ENCODE assay signal across 19 cellular contexts in the genomic region with DNA sequence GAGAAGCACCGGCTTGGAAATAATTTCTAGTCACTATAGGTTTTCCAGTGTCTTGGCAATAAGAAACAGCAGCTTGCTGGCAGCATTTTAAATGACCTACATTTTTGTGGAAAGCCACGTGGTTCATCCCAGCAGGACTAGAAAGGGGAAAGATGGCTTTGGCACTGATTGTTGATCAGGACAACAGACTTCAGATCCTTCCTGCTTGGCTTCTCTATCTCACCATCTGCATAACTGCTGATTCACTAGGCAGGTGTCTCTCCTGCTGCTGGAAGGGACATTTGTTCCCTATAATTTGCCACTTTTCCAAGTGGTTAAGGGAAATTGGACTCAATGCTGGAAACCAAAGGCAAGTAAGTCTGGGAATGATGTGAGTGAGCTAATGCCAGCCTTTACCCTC.
A peak's percentile ranks its signal among the peaks of the same experiment; 100 is the strongest.
DNase-seq lines count a peak whose midpoint lies in the region; ATAC-seq, FAIRE-seq and TF ChIP-seq lines count a peak whose summit lies in the region.
"Had no signal": no experiment of that assay in that cellular context is flagged by ENCODE, and none has a peak within 500 bp of the region (broad histone marks: within the 10 kb centered on the region; RNA-seq: fewer than 3 reads in every experiment).

No MANE protein-coding gene starts in this region.

- H3K27me3 Mint-ChIP-seq in astrocyte (ENCODE audit: low read depth, unreplicated experiment) = no peaks in the 10 kb centered on the region

- FAIRE-seq in astrocyte (lab: Jason Lieb, UNC) = no peak

- no peak overlapping the region for H3K4me2 ChIP-seq in astrocyte (ENCODE audit: low read length)

- H3K4me3 ChIP-seq in astrocyte (ENCODE audit: insufficient read depth, low read depth, low read length) (no peak overlapping the region), body of pancreas (no peak overlapping the region)
- H3K4me3 ChIP-seq: cardiac muscle cell, stomach, transverse colon had no signal

- H3K9ac ChIP-seq in astrocyte (ENCODE audit: low read length) = no peak overlapping the region

- intact Hi-C loops in body of pancreas (cut with DNase I) = no loop called here

- H2AFZ ChIP-seq in astrocyte (ENCODE audit: low read depth, low read length) = no peak overlapping the region

- WGBS in body of pancreas, 2 donors = 45 to 56% methylated on average over 2 of the region's 2 CpGs

- H3K9me3 Mint-ChIP-seq in astrocyte (ENCODE audit: unreplicated experiment) = peaks cover 12% of the 10 kb centered on the region

- no peak for TF ChIP-seq POLR2A in body of pancreas (IDR thresholded peaks at IDR 0.05)

- ATAC-seq in body of pancreas (no peak), GM21619 (IDR thresholded peaks at IDR 0.05; ENCODE audit: unreplicated experiment) (no peak)
- ATAC-seq: activated CD4-positive, CD25-positive, alpha-beta regulatory T cell treated with anti-CD3 and anti-CD28 coated beads, Interleukin-2, amount 50 U/mL, for 24 hours; activated CD8-positive, alpha-beta T cell treated with anti-CD3 and anti-CD28 coated beads, Interleukin-2, amount 10 ng/mL, durations not matched to agents 7 days and 5 days; left cardiac atrium; right cardiac atrium had no signal

- H4K20me1 ChIP-seq in astrocyte (ENCODE audit: insufficient read depth, low read length) = no peaks in the 10 kb centered on the region

- peaks cover 4% of the 10 kb centered on the region for H3K9me3 ChIP-seq in astrocyte (ENCODE audit: insufficient read depth, low read depth, low read length)
- no peaks in the 10 kb centered on the region for H3K9me3 ChIP-seq in body of pancreas
- H3K9me3 ChIP-seq: transverse colon had no signal

- no peak overlapping the region for H3K27ac ChIP-seq in astrocyte (ENCODE audit: low read depth, low read length)
- H3K27ac ChIP-seq in body of pancreas = no peak overlapping the region
- H3K27ac ChIP-seq: cardiac muscle cell, stomach, transverse colon had no signal

- H3K27ac Mint-ChIP-seq in astrocyte (ENCODE audit: unreplicated experiment) = no peak overlapping the region
- H3K27ac Mint-ChIP-seq: activated CD8-positive, alpha-beta T cell treated with anti-CD3 and anti-CD28 coated beads, Interleukin-2, amount 10 ng/mL, durations not matched to agents 7 days and 5 days had no signal

- no peaks in the 10 kb centered on the region for H3K79me2 ChIP-seq in astrocyte (ENCODE audit: insufficient read depth, low read length)

- H3K36me3 Mint-ChIP-seq in astrocyte (ENCODE audit: low read depth, unreplicated experiment) = no peaks in the 10 kb centered on the region

- H3K36me3 ChIP-seq in astrocyte (ENCODE audit: insufficient read depth, low read length) = no peaks in the 10 kb centered on the region
- H3K36me3 ChIP-seq in body of pancreas (replicated peaks in 1 of 2; ENCODE audit: insufficient read depth in 1 of 2, low read depth in 2 of 2) = no peaks in the 10 kb centered on the region
- H3K36me3 ChIP-seq: cardiac muscle cell, stomach, transverse colon had no signal

- H3K4me1 Mint-ChIP-seq in astrocyte (ENCODE audit: low read depth, unreplicated experiment) = no peaks in the 10 kb centered on the region

- H3K27me3 ChIP-seq in astrocyte (ENCODE audit: insufficient read depth, low read length) (no peaks in the 10 kb centered on the region), body of pancreas (no peaks in the 10 kb centered on the region)
- H3K27me3 ChIP-seq: cardiac muscle cell, stomach, transverse colon had no signal

- no peak overlapping the region for H3K4me3 Mint-ChIP-seq in astrocyte (ENCODE audit: unreplicated experiment)
- H3K4me3 Mint-ChIP-seq: activated CD8-positive, alpha-beta T cell treated with anti-CD3 and anti-CD28 coated beads, Interleukin-2, amount 10 ng/mL, durations not matched to agents 7 days and 5 days had no signal

- H3K4me1 ChIP-seq in astrocyte (ENCODE audit: insufficient read depth, low read length) = no peaks in the 10 kb centered on the region
- H3K4me1 ChIP-seq in body of pancreas = peaks cover 4% of the 10 kb centered on the region
- H3K4me1 ChIP-seq: stomach had no signal

- peak; percentile 6 for DNase-seq in EH (ENCODE audit: low read depth)
- DNase-seq in NCI-H146 treated with DMSO at 0.1 percent for 48 hours (lab: John Stamatoyannopoulos, UW; ENCODE audit: unreplicated experiment) = peak; percentile 57
- DNase-seq in astrocyte (ENCODE audit: low read depth) = peak; percentile 64
- peak; percentile 20 for DNase-seq in middle frontal gyrus (ENCODE audit: extremely low spot score, low spot score)
- DNase-seq in body of pancreas = no peak
- DNase-seq in NCI-H2196 (lab: John Stamatoyannopoulos, UW; ENCODE audit: unreplicated experiment) = no peak
- DNase-seq: activated CD8-positive, alpha-beta T cell treated with anti-CD3 and anti-CD28 coated beads, Interleukin-2, amount 10 ng/mL, durations not matched to agents 7 days and 5 days; activated gamma-delta T cell treated with Interleukin-2 at 50 U/mL for 16 hours; activated T-cell treated with anti-CD3 and anti-CD28 coated beads, Interleukin-2, amount 50 U/mL, for 1 hour; AML-193; H7; left cardiac atrium; right cardiac atrium; RPMI8226; stomach; transverse colon had no signal

- no peak for TF ChIP-seq CTCF in astrocyte (IDR thresholded peaks at IDR 0.05; ENCODE audit: insufficient read depth, low read depth, low read length)
- no peak for TF ChIP-seq CTCF in body of pancreas (IDR thresholded peaks at IDR 0.05)

Comparison
In these comparisons a context has a peak if more than half of its experiments do, and no peak if none do; other contexts are left out.
1. DNase-seq: peak in EH (single experiment), NCI-H146 treated with DMSO at 0.1 percent for 48 hours (single experiment), astrocyte (single experiment) and middle frontal gyrus (single experiment); none in body of pancreas (0 of 4) and NCI-H2196 (single experiment).